Comparison of ENCODE assay signal across 30 cellular contexts in the genomic region with DNA sequence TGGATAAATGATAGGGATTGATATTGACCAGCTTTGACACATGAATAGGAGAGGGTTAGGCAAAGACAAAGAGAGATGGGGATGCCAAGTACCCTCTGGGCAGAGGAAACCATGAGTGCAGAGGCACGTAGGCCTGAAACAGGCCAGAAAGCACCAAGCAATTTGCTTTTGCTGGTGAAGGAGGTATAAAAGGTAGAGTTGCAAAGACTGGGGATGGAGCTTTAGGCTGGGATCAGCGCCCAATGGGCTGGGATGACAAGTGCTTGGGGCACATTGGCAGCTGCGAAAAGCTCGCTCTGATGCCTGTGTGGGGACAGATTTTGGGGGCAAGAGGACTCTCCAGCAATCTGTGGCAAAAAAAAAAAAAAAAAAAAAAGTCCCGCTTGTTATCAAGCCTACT.
"Had no signal": no experiment of that assay in that cellular context is flagged by ENCODE, and none has a peak within 500 bp of the region (broad histone marks: within the 10 kb centered on the region; RNA-seq: fewer than 3 reads in every experiment).

No MANE protein-coding gene starts in this region.

- H3K79me2 ChIP-seq: parathyroid adenoma had no signal

- H3K4me3 ChIP-seq: neural progenitor cell, ovary, psoas muscle, right lobe of liver, sigmoid colon, suprapubic skin, testis, tibial artery, transverse colon, upper lobe of right lung, uterus had no signal

- H3K4me1 ChIP-seq: parathyroid adenoma, psoas muscle, right lobe of liver, sigmoid colon, suprapubic skin, testis, tibial artery, transverse colon, upper lobe of right lung, uterus had no signal

- H3K36me3 Mint-ChIP-seq: natural killer cell treated with Interleukin-12 subunit alpha and Interleukin-12 subunit beta and Interleukin-15 and Interleukin-18, amount 100 ng/mL, for 72 hours; neural progenitor cell; stimulated activated memory B cell treated with anti-CD40 and anti-IgM and Interleukin-4, amounts not matched to agents 10 μg/mL and 1 μg/mL and 100 μg/mL, for 72 hours; type B pancreatic cell had no signal

- H3K4me3 Mint-ChIP-seq: naive thymus-derived CD8-positive, alpha-beta T cell; natural killer cell treated with Interleukin-12 subunit alpha and Interleukin-12 subunit beta and Interleukin-15 and Interleukin-18, amount 100 ng/mL, for 72 hours; nephron progenitor cell; neural progenitor cell; stimulated activated memory B cell treated with anti-CD40 and anti-IgM and Interleukin-4, amounts not matched to agents 10 μg/mL and 1 μg/mL and 100 μg/mL, for 72 hours; stimulated activated naive CD8-positive, alpha-beta T cell treated with anti-CD3 and anti-CD28 coated beads, Interleukin-15, amount 100 ng/mL, for 72 hours; type B pancreatic cell had no signal

- H3K4me1 Mint-ChIP-seq: stimulated activated naive CD8-positive, alpha-beta T cell treated with anti-CD3 and anti-CD28 coated beads, Interleukin-15, amount 100 ng/mL, for 72 hours had no signal

- H3K9me3 ChIP-seq: ovary, psoas muscle, right lobe of liver, sigmoid colon, suprapubic skin, testis, tibial artery, transverse colon, upper lobe of right lung, uterus had no signal

- H3K36me3 ChIP-seq: neural progenitor cell, ovary, right lobe of liver, sigmoid colon, suprapubic skin, tibial artery, transverse colon, upper lobe of right lung, uterus had no signal

- FAIRE-seq: small intestine had no signal

- H3K9me3 Mint-ChIP-seq: natural killer cell treated with Interleukin-12 subunit alpha and Interleukin-12 subunit beta and Interleukin-15 and Interleukin-18, amount 100 ng/mL, for 72 hours; nephron progenitor cell; stimulated activated naive CD8-positive, alpha-beta T cell treated with anti-CD3 and anti-CD28 coated beads, Interleukin-15, amount 100 ng/mL, for 72 hours; type B pancreatic cell had no signal

- H3K4me2 ChIP-seq: neural progenitor cell had no signal

- H3K9ac ChIP-seq: neural progenitor cell, parathyroid adenoma had no signal

- H3K27me3 Mint-ChIP-seq: naive thymus-derived CD8-positive, alpha-beta T cell; progenitor cell of endocrine pancreas; stimulated activated memory B cell treated with anti-CD40 and anti-IgM and Interleukin-4, amounts not matched to agents 10 μg/mL and 1 μg/mL and 100 μg/mL, for 72 hours; stimulated activated naive CD8-positive, alpha-beta T cell treated with anti-CD3 and anti-CD28 coated beads, Interleukin-15, amount 100 ng/mL, for 72 hours; type B pancreatic cell had no signal

- H2AFZ ChIP-seq: neural progenitor cell, parathyroid adenoma had no signal

- H3K27ac ChIP-seq: neural progenitor cell, ovary, parathyroid adenoma, psoas muscle, right lobe of liver, sigmoid colon, suprapubic skin, testis, tibial artery, transverse colon, upper lobe of right lung, uterus had no signal

- ATAC-seq: naive thymus-derived CD8-positive, alpha-beta T cell; psoas muscle; right cardiac atrium; right lobe of liver; stimulated activated memory B cell treated with anti-CD40 and anti-IgM and Interleukin-4, amounts not matched to agents 10 μg/mL and 1 μg/mL and 100 μg/mL, for 72 hours; stimulated activated naive CD8-positive, alpha-beta T cell treated with anti-CD3 and anti-CD28 coated beads, Interleukin-15, amount 100 ng/mL, for 72 hours; stimulated activated naive CD8-positive, alpha-beta T cell treated with anti-CD3 and anti-CD28 coated beads, Interleukin-15, Interleukin-2, amounts not matched to agents 100 U/mL and 50 U/mL, for 24 hours; upper lobe of right lung had no signal

- H3K27ac Mint-ChIP-seq: naive thymus-derived CD8-positive, alpha-beta T cell; natural killer cell treated with Interleukin-12 subunit alpha and Interleukin-12 subunit beta and Interleukin-15 and Interleukin-18, amount 100 ng/mL, for 72 hours; nephron progenitor cell; neural progenitor cell; progenitor cell of endocrine pancreas; stimulated activated memory B cell treated with anti-CD40 and anti-IgM and Interleukin-4, amounts not matched to agents 10 μg/mL and 1 μg/mL and 100 μg/mL, for 72 hours; type B pancreatic cell had no signal

- H3K27me3 ChIP-seq: neural progenitor cell, ovary, right lobe of liver, sigmoid colon, suprapubic skin, testis, tibial artery, transverse colon, upper lobe of right lung, uterus had no signal

- DNase-seq: naive thymus-derived CD8-positive, alpha-beta T cell; nephron progenitor cell; occipital lobe; ovary; posterior cingulate gyrus; psoas muscle; right cardiac atrium; right lobe of liver; sigmoid colon; small intestine; stimulated activated CD4-positive, alpha-beta T cell treated with anti-CD3 and anti-CD28 coated beads, Interleukin-15, amount 100 ng/mL, for 24 hours; stimulated activated CD4-positive, alpha-beta T cell treated with anti-CD3 and anti-CD28 coated beads, Interleukin-4, amount 100 ng/mL, for 1 hour; stimulated activated CD4-positive, alpha-beta T cell treated with anti-CD3 and anti-CD28 coated beads, Interleukin-4, amount 100 ng/mL, for 4 hours; stimulated activated CD8-positive, alpha-beta memory T cell treated with anti-CD3 and anti-CD28 coated beads, Interleukin-4, amount 100 ng/mL, for 48 hours; stimulated activated naive CD4-positive, alpha-beta T cell; stimulated activated naive CD8-positive, alpha-beta T cell treated with anti-CD3 and anti-CD28 coated beads, Interleukin-15, amount 100 ng/mL, for 72 hours; stimulated activated naive CD8-positive, alpha-beta T cell treated with anti-CD3 and anti-CD28 coated beads, Interleukin-15, Interleukin-2, amounts not matched to agents 100 U/mL and 50 U/mL, for 24 hours; substantia nigra; testis; tibial artery; transverse colon; upper lobe of right lung; uterus had no signal
